1 cellular context compared by ENCODE assay signal in the genomic region with DNA sequence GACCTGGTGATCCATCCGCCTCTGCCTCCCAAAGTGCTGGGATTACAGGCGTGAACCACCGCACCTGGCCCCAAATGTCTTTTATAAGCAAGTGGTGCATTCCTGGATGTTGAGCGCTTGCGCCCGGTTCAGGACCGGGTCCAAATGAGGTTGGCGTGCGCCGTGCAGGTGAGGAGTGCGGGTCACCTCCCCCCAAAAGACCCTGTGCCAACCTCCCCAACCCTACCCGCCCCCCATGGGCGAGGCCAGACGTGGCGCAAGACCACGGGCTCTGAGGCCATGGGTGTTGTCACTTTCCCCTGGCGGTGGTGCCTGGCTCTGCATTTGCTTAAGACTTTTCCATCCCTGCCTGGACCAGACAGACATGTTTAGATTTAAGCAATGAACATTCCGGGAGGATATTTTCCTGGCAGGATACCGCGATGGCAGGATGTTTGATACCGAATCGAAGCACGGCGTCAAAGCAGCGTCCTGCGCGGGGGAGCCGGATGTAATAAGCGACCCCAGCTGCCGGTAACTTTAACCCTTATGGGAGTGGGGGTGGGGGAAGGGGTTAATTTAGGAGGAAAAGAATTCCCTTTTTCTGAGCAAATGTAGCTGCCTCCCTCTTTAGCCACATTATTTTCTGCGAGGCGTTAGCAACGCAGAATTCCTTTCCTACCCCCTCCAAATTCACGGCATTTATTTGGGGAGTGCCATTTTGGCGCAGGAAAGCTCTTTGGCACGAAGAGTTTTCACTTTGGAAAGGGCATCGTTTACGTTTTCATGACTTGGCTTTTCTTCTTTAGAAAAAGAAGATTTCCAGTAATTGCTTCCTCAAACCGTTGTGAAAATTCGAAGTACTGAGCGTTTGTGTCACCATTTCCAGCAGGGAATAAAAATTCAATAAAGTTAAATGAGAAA.
TF ChIP-seq lines count a peak whose summit lies in the region.

No MANE protein-coding gene starts in this region.

TF ChIP-seq in K562, 482 proteins besides CTCF, POLR2A, EP300 and RAD21 (continued from another document):
- peak; percentile 85 for TF ChIP-seq RREB1 (CRISPR knock-in tag; IDR thresholded peaks at IDR 0.05)
- no peak for TF ChIP-seq BCOR (IDR thresholded peaks at IDR 0.05)
- TF ChIP-seq CREBBP (IDR thresholded peaks at IDR 0.05; ENCODE audit: low read depth, low read length), result no peak
- peak; percentile 21; the same call in 1 of the 2 replicates for TF ChIP-seq STAG1 (CRISPR knock-in tag; IDR thresholded peaks at IDR 0.05; ENCODE audit: borderline replicate concordance)
- TF ChIP-seq ERF (CRISPR knock-in tag; IDR thresholded peaks at IDR 0.05), result 0 out of 2 replicates have a peak, but pooled peaks have one; percentile 55
- TF ChIP-seq DDX20 (tag; IDR thresholded peaks at IDR 0.05; ENCODE audit: low read depth), result no peak
- TF ChIP-seq GATAD2A (IDR thresholded peaks at IDR 0.05), result no peak
- TF ChIP-seq BMI1 (IDR thresholded peaks at IDR 0.05; ENCODE audit: low read length), result no peak
- no peak for TF ChIP-seq CAMTA2 (CRISPR knock-in tag; conservative IDR thresholded peaks at IDR 0.05)
- no peak for TF ChIP-seq SMARCB1 (IDR thresholded peaks at IDR 0.05; ENCODE audit: insufficient read length, low read depth)
- TF ChIP-seq LCOR (CRISPR knock-in tag; IDR thresholded peaks at IDR 0.05), result no peak; the same call in 1 of the 2 replicates
- peak; percentile 31; the same call in 1 of the 2 replicates for TF ChIP-seq SMC3 (conservative IDR thresholded peaks at IDR 0.05; ENCODE audit: insufficient read depth, low read depth, low read length)
- no peak for TF ChIP-seq TCF3 (CRISPR knock-in tag; IDR thresholded peaks at IDR 0.05)
- TF ChIP-seq CC2D1A (IDR thresholded peaks at IDR 0.05), result no peak
- 0 out of 2 replicates have a peak, but pooled peaks have one; percentile 52 for TF ChIP-seq MAX (CRISPR knock-in tag; IDR thresholded peaks at IDR 0.05)
- TF ChIP-seq ZNF655 (CRISPR knock-in tag; IDR thresholded peaks at IDR 0.05), result no peak
